ENCODE assay signal across 8 cellular contexts in the genomic region with DNA sequence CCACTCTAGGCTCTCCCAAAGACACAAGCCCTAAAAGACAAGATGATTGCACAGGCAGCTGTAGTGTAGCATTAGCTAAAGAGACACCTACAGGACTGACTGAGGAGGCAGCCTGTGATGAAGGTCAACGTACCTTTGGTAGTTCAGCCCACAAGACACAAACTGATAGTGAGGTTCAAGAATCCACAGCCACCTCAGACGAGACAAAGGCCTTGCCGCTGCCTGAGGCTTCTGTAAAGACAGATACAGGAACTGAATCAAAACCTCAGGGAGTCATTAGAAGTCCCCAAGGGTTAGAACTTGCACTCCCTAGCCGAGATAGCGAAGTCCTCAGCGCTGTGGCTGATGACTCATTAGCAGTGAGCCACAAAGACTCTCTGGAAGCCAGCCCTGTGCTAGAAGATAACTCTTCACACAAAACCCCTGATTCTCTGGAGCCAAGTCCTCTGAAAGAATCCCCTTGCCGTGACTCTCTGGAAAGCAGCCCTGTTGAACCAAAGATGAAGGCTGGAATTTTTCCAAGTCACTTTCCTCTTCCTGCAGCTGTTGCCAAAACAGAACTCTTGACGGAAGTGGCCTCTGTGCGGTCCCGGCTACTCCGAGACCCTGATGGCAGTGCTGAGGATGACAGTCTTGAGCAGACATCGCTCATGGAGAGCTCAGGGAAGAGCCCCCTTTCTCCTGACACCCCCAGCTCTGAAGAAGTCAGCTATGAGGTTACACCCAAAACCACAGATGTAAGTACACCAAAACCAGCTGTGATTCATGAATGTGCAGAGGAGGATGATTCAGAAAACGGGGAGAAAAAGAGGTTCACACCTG.
DNase-seq lines count a peak whose midpoint lies in the region; ATAC-seq, FAIRE-seq and TF ChIP-seq lines count a peak whose summit lies in the region.

No MANE protein-coding gene starts in this region.

- peak; percentile 99 for ATAC-seq in HG02571 (IDR thresholded peaks at IDR 0.05; ENCODE audit: unreplicated experiment)

- no peaks in the 10 kb centered on the region for H3K27me3 Mint-ChIP-seq in mesothelial cell of epicardium (ENCODE audit: low read depth)

- peak; percentile 16 for DNase-seq in GM12892 (ENCODE audit: insufficient read length)
- DNase-seq in MV-4-11 (lab: John Stamatoyannopoulos, UW), result peak; percentile 97
- peak; percentile 49 to 65 for DNase-seq in activated CD8-positive, alpha-beta memory T cell treated with anti-CD3 and anti-CD28 coated beads for 4 hours (ENCODE audit: low read depth in 2 of 2)
- peak; percentile 92 for DNase-seq in fibroblast of pulmonary artery (ENCODE audit: low read depth)
- DNase-seq in stimulated activated CD4-positive, alpha-beta T cell treated with anti-CD3 and anti-CD28 coated beads, Interleukin-12 subunit alpha, Interleukin-12 subunit beta, amount 100 ng/mL, for 24 hours (ENCODE audit: low read depth in 2 of 2), result peak; percentile 55 to 63
- DNase-seq in cerebellum (ENCODE audit: low spot score), result no peak
- DNase-seq in mesothelial cell of epicardium (ENCODE audit: low spot score in 2 of 2, unreplicated experiment in 2 of 2), result no peak

- TF ChIP-seq CTCF in fibroblast of pulmonary artery (IDR thresholded peaks at IDR 0.05; ENCODE audit: low read length, missing control alignments) (peak; percentile 28), mesothelial cell of epicardium (IDR thresholded peaks at IDR 0.05; ENCODE audit: unreplicated experiment) (no peak)

- no peak overlapping the region for H3K27ac Mint-ChIP-seq in mesothelial cell of epicardium

- no peaks in the 10 kb centered on the region for H3K36me3 Mint-ChIP-seq in mesothelial cell of epicardium

- H3K4me1 Mint-ChIP-seq in mesothelial cell of epicardium, result peaks cover 3% of the 10 kb centered on the region

- H3K9me3 Mint-ChIP-seq in mesothelial cell of epicardium, result peaks cover 9% of the 10 kb centered on the region

- no peak for TF ChIP-seq POLR2A in GM12892 (IDR thresholded peaks at IDR 0.05; ENCODE audit: low read depth, low read length)

- no peak overlapping the region for H3K4me3 Mint-ChIP-seq in mesothelial cell of epicardium

- H3K4me3 ChIP-seq in fibroblast of pulmonary artery (replicated peaks; ENCODE audit: low read depth, low read length), result peak overlapping the region; percentile 13

- FAIRE-seq in GM12892 (lab: Jason Lieb, UNC), result peak; percentile 98

Comparison
In these comparisons a context has a peak if more than half of its experiments do, and no peak if none do; other contexts are left out.
1. DNase-seq: peak in GM12892 (single experiment), MV-4-11 (single experiment), activated CD8-positive, alpha-beta memory T cell treated with anti-CD3 and anti-CD28 coated beads for 4 hours (2 of 2), fibroblast of pulmonary artery (single experiment) and stimulated activated CD4-positive, alpha-beta T cell treated with anti-CD3 and anti-CD28 coated beads, Interleukin-12 subunit alpha, Interleukin-12 subunit beta, amount 100 ng/mL, for 24 hours (2 of 2); none in cerebellum (single experiment) and mesothelial cell of epicardium (0 of 2).